Comparison of ENCODE assay signal across 22 cellular contexts in genomic region chr4:154527308-154527707, GRCh38. TPM values are rescaled to one million over a fixed set of nuclear protein-coding genes. Genes with fewer than 3 reads are reported as not detected.
DNase-seq lines count a peak whose midpoint lies in the region; ATAC-seq and TF ChIP-seq lines count a peak whose summit lies in the region.
"Had no signal": no experiment of that assay in that cellular context is flagged by ENCODE, and none has a peak within 500 bp of the region (broad histone marks: within the 10 kb centered on the region; RNA-seq: fewer than 3 reads in every experiment).

No MANE protein-coding gene starts in this region.

- H3K9me3 Mint-ChIP-seq in WTC11 = no peaks in the 10 kb centered on the region
- H3K9me3 Mint-ChIP-seq: CD4-positive, alpha-beta T cell; CD8-positive, alpha-beta memory T cell; HFFc6 had no signal

- no peak overlapping the region for H3K4me3 ChIP-seq in OCI-LY3 (ENCODE audit: low read length)
- no peak overlapping the region for H3K4me3 ChIP-seq in trophoblast cell (ENCODE audit: low read depth, low read length)
- H3K4me3 ChIP-seq: A549; BLaER1 treated with 17β-estradiol and CSF1 and Interleukin-3, amounts not matched to agents 10 nM and 100 nM; GM23248; HAP-1 had no signal

- no peaks in the 10 kb centered on the region for H3K36me3 ChIP-seq in OCI-LY3 (replicated peaks; ENCODE audit: low read depth, low read length)
- H3K36me3 ChIP-seq in trophoblast cell (ENCODE audit: control insufficient read depth in 1 of 2, insufficient read depth in 2 of 2, low read length in 2 of 2) = no peaks in the 10 kb centered on the region
- H3K36me3 ChIP-seq: BE2C; BLaER1 treated with 17β-estradiol and CSF1 and Interleukin-3, amounts not matched to agents 10 nM and 100 nM; HAP-1 had no signal

- intact Hi-C loops in head of caudate nucleus (cut with DNase I) = no loop called here

- no peak overlapping the region for H4K91ac ChIP-seq in trophoblast cell (ENCODE audit: low read depth, low read length)

- H3K18ac ChIP-seq in trophoblast cell (ENCODE audit: low read length) = no peak overlapping the region

- no peaks in the 10 kb centered on the region for H3K27me3 Mint-ChIP-seq in WTC11 (ENCODE audit: low read depth)

- no peak overlapping the region for H4K12ac ChIP-seq in trophoblast cell (ENCODE audit: low read depth, low read length)

- H3K9ac ChIP-seq in OCI-LY3 (ENCODE audit: low read length) = no peak overlapping the region
- H3K9ac ChIP-seq in trophoblast cell (ENCODE audit: low read length) = no peak overlapping the region
- H3K9ac ChIP-seq: BLaER1 treated with 17β-estradiol and CSF1 and Interleukin-3, amounts not matched to agents 10 nM and 100 nM; GM23248 had no signal

- no peak overlapping the region for H3K27ac Mint-ChIP-seq in WTC11
- H3K27ac Mint-ChIP-seq: CD14-positive monocyte; CD4-positive, alpha-beta T cell; CD8-positive, alpha-beta memory T cell; HFFc6 had no signal

- H4K20me1 ChIP-seq in OCI-LY3 (ENCODE audit: insufficient read depth, low read length) = no peaks in the 10 kb centered on the region
- H4K20me1 ChIP-seq: BLaER1 treated with 17β-estradiol and CSF1 and Interleukin-3, amounts not matched to agents 10 nM and 100 nM had no signal

- POLR2A ChIA-PET in WTC11 (lab: Charles Lee) = no interaction called here

- 0 out of 2 replicates have a peak overlapping the region, but pooled peaks have one; percentile 20 for H3K4me2 ChIP-seq in OCI-LY3 (ENCODE audit: low read length)
- no peak overlapping the region for H3K4me2 ChIP-seq in trophoblast cell (ENCODE audit: low read length)
- H3K4me2 ChIP-seq: A549 had no signal

- H3K27ac ChIP-seq in OCI-LY3 (ENCODE audit: low read length) (no peak overlapping the region), trophoblast cell (ENCODE audit: low read depth, low read length) (no peak overlapping the region)
- H3K27ac ChIP-seq: A549, GM23248 had no signal

- H3K4me1 Mint-ChIP-seq in WTC11 = peaks cover 12% of the 10 kb centered on the region
- H3K4me1 Mint-ChIP-seq: CD8-positive, alpha-beta memory T cell had no signal

- H3K79me2 ChIP-seq in OCI-LY3 (ENCODE audit: low read length) (no peaks in the 10 kb centered on the region), trophoblast cell (ENCODE audit: control insufficient read depth, insufficient read depth, low read length, poor library complexity) (no peaks in the 10 kb centered on the region)

- no peak overlapping the region for H3K4ac ChIP-seq in trophoblast cell (ENCODE audit: low read depth, low read length)

- H3K4me1 ChIP-seq in OCI-LY3 (ENCODE audit: low read length) = peaks cover 21% of the 10 kb centered on the region
- H3K4me1 ChIP-seq in trophoblast cell (ENCODE audit: control insufficient read depth in 1 of 2, insufficient read depth in 2 of 2, low read length in 2 of 2) = no peaks in the 10 kb centered on the region
- H3K4me1 ChIP-seq: A549, BE2C, HAP-1 had no signal

- H2AFZ ChIP-seq in OCI-LY3 (ENCODE audit: low read depth, low read length) (no peak overlapping the region), trophoblast cell (ENCODE audit: insufficient read depth, low read length, poor library complexity) (no peak overlapping the region)
- H2AFZ ChIP-seq: GM23248 had no signal

- H3K4me3 Mint-ChIP-seq in WTC11 = no peak overlapping the region
- H3K4me3 Mint-ChIP-seq: CD14-positive monocyte; CD4-positive, alpha-beta T cell; CD8-positive, alpha-beta memory T cell; HFFc6 had no signal

- ATAC-seq in WTC11 = peak; percentile 87
- ATAC-seq: A549 had no signal

- CTCF ChIA-PET in WTC11 (lab: Charles Lee) = interaction anchor here (1.1 kb wide), 1 partner anchor 21 kb away, joined by 4 read pairs; no protein-coding TSS in a partner anchor

- no peak overlapping the region for H2BK12ac ChIP-seq in trophoblast cell (ENCODE audit: low read length)

- H3K27me3 ChIP-seq in OCI-LY3 (ENCODE audit: low read depth, low read length) (peaks cover 11% of the 10 kb centered on the region), trophoblast cell (ENCODE audit: insufficient read depth, low read length) (no peaks in the 10 kb centered on the region)
- H3K27me3 ChIP-seq: BLaER1 treated with 17β-estradiol and CSF1 and Interleukin-3, amounts not matched to agents 10 nM and 100 nM had no signal

- TF ChIP-seq CTCF in OCI-LY3 (IDR thresholded peaks at IDR 0.05; ENCODE audit: low read depth, low read length) (no peak), WTC11 (IDR thresholded peaks at IDR 0.05) (no peak)

- H3K9me3 ChIP-seq in OCI-LY3 (ENCODE audit: insufficient read depth, low read length) (no peaks in the 10 kb centered on the region), trophoblast cell (ENCODE audit: insufficient read depth, low read depth, low read length) (no peaks in the 10 kb centered on the region)
- H3K9me3 ChIP-seq: A549, BE2C, HAP-1 had no signal

- H2BK5ac ChIP-seq in trophoblast cell (ENCODE audit: low read depth, low read length, poor library complexity) = no peak overlapping the region

- H3K23ac ChIP-seq in trophoblast cell (ENCODE audit: low read length) = no peak overlapping the region

- no peak overlapping the region for H3K14ac ChIP-seq in trophoblast cell (ENCODE audit: low read length)

- DNase-seq in NCI-H748 (lab: John Stamatoyannopoulos, UW; ENCODE audit: unreplicated experiment) (peak; percentile 26), NCI-H748 treated with DMSO at 0.1 percent for 48 hours (lab: John Stamatoyannopoulos, UW) (no peak), WTC11 (ENCODE audit: low spot score) (no peak), SK-N-DZ (ENCODE audit: low spot score) (no peak), trophoblast cell (no peak), head of caudate nucleus (no peak)
- DNase-seq: 8988T; ACHN; AML-193; BE2C; CD4-positive, alpha-beta T cell; CD8-positive, alpha-beta memory T cell; DMS 273 treated with DMSO at 0.1 percent for 48 hours; DMS53; DMS79 treated with DMSO at 0.1 percent for 48 hours; GM23248; HFFc6 had no signal

- H3K79me1 ChIP-seq in trophoblast cell (ENCODE audit: low read length) = no peaks in the 10 kb centered on the region

- H2BK120ac ChIP-seq in trophoblast cell (ENCODE audit: insufficient read depth, low read length, poor library complexity) = no peak overlapping the region

- H3K36me3 Mint-ChIP-seq in WTC11 = no peaks in the 10 kb centered on the region
- H3K36me3 Mint-ChIP-seq: CD14-positive monocyte had no signal

- WGBS in trophoblast cell (ENCODE audit: extremely low coverage, insufficient coverage, insufficient read length) = no CpG with 5 or more reads among the region's 4 CpGs

- H2AK5ac ChIP-seq in trophoblast cell (ENCODE audit: low read length) = no peak overlapping the region

- H4K8ac ChIP-seq in trophoblast cell (ENCODE audit: low read depth, low read length) = no peak overlapping the region

TF ChIP-seq in WTC11, 78 proteins besides CTCF, POLR2A, EP300 and RAD21:
- TF ChIP-seq ZNF317 (CRISPR knock-in tag; IDR thresholded peaks at IDR 0.05; ENCODE audit: borderline replicate concordance, low read depth) (no peak), ZNF396 (CRISPR knock-in tag; IDR thresholded peaks at IDR 0.05; ENCODE audit: borderline replicate concordance) (no peak), E2F4 (CRISPR knock-in tag; IDR thresholded peaks at IDR 0.05; ENCODE audit: borderline replicate concordance, low read depth) (no peak)
TF ChIP-seq in WTC11: peak in this region for 0.

RNA-seq across cellular contexts. Expression of gene PLRG1, which starts 22.9 kb away (rescaled TPM):
- total RNA-seq in WTC11 (2021) = 76.3 to 84.8 TPM (median 78.3 TPM) in 3 replicates
- polyA plus RNA-seq in SK-N-DZ (2014; cell fraction: cytosol; rRNA removed) = 41.2 and 47.3 TPM in 2 replicates
- polyA plus RNA-seq in SK-N-DZ (2014; cell fraction: nucleus; rRNA removed) = 80.0 and 83.0 TPM in 2 replicates
- polyA plus RNA-seq in trophoblast cell (2013) = 86.8 and 95.1 TPM in 2 replicates

RNA-seq across cellular contexts. Expression of gene FGB, which starts 35.5 kb away (rescaled TPM):
- 2.0 to 3.5 TPM (median 2.3 TPM) in 3 replicates for total RNA-seq in WTC11 (2021)
- polyA plus RNA-seq in SK-N-DZ (2014; cell fraction: cytosol; rRNA removed) = not detected in 2 replicates
- polyA plus RNA-seq in SK-N-DZ (2014; cell fraction: nucleus; rRNA removed) = not detected in 2 replicates
- polyA plus RNA-seq in trophoblast cell (2013) = 0.03 TPM in 1 of 2 replicates, not detected in the other
- total RNA-seq: CD4-positive, alpha-beta T cell; CD8-positive, alpha-beta memory T cell; GM23248; HFFc6 had no signal
- polyA plus RNA-seq: CD14-positive monocyte; CD8-positive, alpha-beta memory T cell; GM23248 had no signal

RNA-seq across cellular contexts. Expression of gene DCHS2, which starts 35.7 kb away (rescaled TPM):
- 1.3 to 1.9 TPM (median 1.4 TPM) in 3 replicates for total RNA-seq in WTC11 (2021)
- polyA plus RNA-seq in SK-N-DZ (2014; cell fraction: cytosol; rRNA removed) = 0.31 and 0.56 TPM in 2 replicates
- 1.1 and 1.3 TPM in 2 replicates for polyA plus RNA-seq in SK-N-DZ (2014; cell fraction: nucleus; rRNA removed)
- polyA plus RNA-seq in trophoblast cell (2013) = 0.04 TPM in 2 replicates
- total RNA-seq: GM23248, HFFc6 had no signal
- polyA plus RNA-seq: CD14-positive monocyte; CD8-positive, alpha-beta memory T cell; GM23248 had no signal
